Comparison of ENCODE assay signal across 7 cellular contexts in the genomic region with DNA sequence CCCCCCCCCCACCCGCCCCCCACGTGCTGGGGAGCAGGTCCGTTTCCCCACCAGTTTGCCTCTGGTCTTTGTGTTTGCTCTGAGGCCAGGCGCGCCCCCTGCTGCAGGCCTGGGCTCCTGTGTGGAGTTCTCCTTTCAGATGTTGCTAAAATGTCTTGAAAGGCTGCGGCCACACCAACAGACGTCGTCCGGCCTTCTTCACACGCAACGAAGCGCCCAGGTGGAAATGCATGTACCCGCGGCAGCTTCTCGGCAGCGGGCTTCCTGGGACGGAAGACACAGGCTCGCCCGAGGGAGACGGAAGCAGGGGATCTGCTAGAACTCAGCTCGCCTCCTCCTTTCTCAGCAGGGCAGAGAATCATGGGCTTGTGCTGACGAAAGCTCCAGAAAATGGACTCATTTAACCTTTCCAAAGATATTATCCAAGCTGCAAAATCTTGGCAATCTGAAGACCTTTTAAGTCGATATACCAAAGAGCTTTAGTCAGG.
DNase-seq lines count a peak whose midpoint lies in the region; ATAC-seq and TF ChIP-seq lines count a peak whose summit lies in the region.

No MANE protein-coding gene starts in this region.

- peak overlapping the region; percentile 2 to 49 for H3K4me3 ChIP-seq in gastroesophageal sphincter
- H3K4me3 ChIP-seq in neural cell (ENCODE audit: low read length) = peak overlapping the region; percentile 22
- peak overlapping the region in 1 of 2 donors; percentile 17 for H3K4me3 ChIP-seq in aorta (ENCODE audit: low read length in 2 of 2)

- H3K27me3 Mint-ChIP-seq in activated naive CD4-positive, alpha-beta T cell treated with anti-CD3 and anti-CD28 coated beads, Interleukin-2, amount 10 ng/mL, durations not matched to agents 7 days and 5 days = peaks cover 57% of the 10 kb centered on the region

- ATAC-seq in GM18508 (IDR thresholded peaks at IDR 0.05; ENCODE audit: insufficient read depth, unreplicated experiment) = peak; percentile 86
- ATAC-seq in HG02870 (IDR thresholded peaks at IDR 0.05; ENCODE audit: unreplicated experiment) = peak; percentile 83
- ATAC-seq in gastroesophageal sphincter = peak; percentile 77
- ATAC-seq in aorta (ENCODE audit: low FRiP score) = peak; percentile 89

- WGBS in gastroesophageal sphincter (ENCODE audit: low coverage in 1 of 2), 2 donors = 0 to 13% methylated on average over 2 to 10 of the region's 23 CpGs
- WGBS in aorta, 2 donors = 0 to 2% methylated on average over 22 to 23 of the region's 23 CpGs

- peak; percentile 45 for DNase-seq in NCI-H2196 (lab: John Stamatoyannopoulos, UW; ENCODE audit: unreplicated experiment)
- DNase-seq in activated naive CD4-positive, alpha-beta T cell treated with anti-CD3 and anti-CD28 coated beads, Interleukin-2, amount 10 ng/mL, durations not matched to agents 7 days and 5 days = peak; percentile 52
- peak; percentile 82 to 86 for DNase-seq in aorta

- TF ChIP-seq RAD21 in neural cell (conservative IDR thresholded peaks at IDR 0.05) = peak; percentile 38

- intact Hi-C loops in aorta (cut with DNase I) = loop anchor here in 1 of 2 donors (5.0 kb wide), 1 partner anchor 223 kb away; no protein-coding TSS in a partner anchor

- H3K4me1 Mint-ChIP-seq in activated naive CD4-positive, alpha-beta T cell treated with anti-CD3 and anti-CD28 coated beads, Interleukin-2, amount 10 ng/mL, durations not matched to agents 7 days and 5 days = peaks cover 21% of the 10 kb centered on the region

- TF ChIP-seq CTCF in gastroesophageal sphincter (IDR thresholded peaks at IDR 0.05) = peak; percentile 45 to 81 (median 58)
- TF ChIP-seq CTCF in neural cell (IDR thresholded peaks at IDR 0.05; ENCODE audit: poor library complexity, severe bottlenecking) = peak; percentile 55

- H3K9me3 Mint-ChIP-seq in activated naive CD4-positive, alpha-beta T cell treated with anti-CD3 and anti-CD28 coated beads, Interleukin-2, amount 10 ng/mL, durations not matched to agents 7 days and 5 days = no peaks in the 10 kb centered on the region

- no peaks in the 10 kb centered on the region for H3K36me3 Mint-ChIP-seq in activated naive CD4-positive, alpha-beta T cell treated with anti-CD3 and anti-CD28 coated beads, Interleukin-2, amount 10 ng/mL, durations not matched to agents 7 days and 5 days

- H3K9me3 ChIP-seq in gastroesophageal sphincter = no peaks in the 10 kb centered on the region
- H3K9me3 ChIP-seq in neural cell (ENCODE audit: low read length) = no peaks in the 10 kb centered on the region
- H3K9me3 ChIP-seq in aorta (ENCODE audit: control insufficient read depth, low read length) = no peaks in the 10 kb centered on the region

- H3K27me3 ChIP-seq in gastroesophageal sphincter (no peaks in the 10 kb centered on the region), neural cell (ENCODE audit: insufficient read depth, low read depth, low read length) (no peaks in the 10 kb centered on the region), aorta (ENCODE audit: control insufficient read depth in 1 of 2, insufficient read depth in 2 of 2, low read length in 1 of 2) (no peaks in the 10 kb centered on the region)

- H3K27ac ChIP-seq in gastroesophageal sphincter = peak overlapping the region in 3 of 4 donors; percentile 68 to 80 (median 71)
- H3K27ac ChIP-seq in neural cell (ENCODE audit: low read length) = no peak overlapping the region
- no peak overlapping the region for H3K27ac ChIP-seq in aorta (ENCODE audit: low read depth in 1 of 2, low read length in 2 of 2)

- no peak overlapping the region for H2AFZ ChIP-seq in neural cell (ENCODE audit: low read depth, low read length)

- H4K20me1 ChIP-seq in neural cell (ENCODE audit: insufficient read depth) = no peaks in the 10 kb centered on the region

- no peak overlapping the region for H3K4me2 ChIP-seq in neural cell (ENCODE audit: low read length)

- CTCF ChIA-PET in activated naive CD4-positive, alpha-beta T cell treated with anti-CD3 and anti-CD28 coated beads, Interleukin-2, amount 10 ng/mL, durations not matched to agents 7 days and 5 days (lab: Charles Lee) = interaction anchor here (1.3 to 1.6 kb wide), 2 partner anchors 90 to 106 kb away, joined by 3 to 6 read pairs; no protein-coding TSS in a partner anchor

- no peak for TF ChIP-seq POLR2A in gastroesophageal sphincter (IDR thresholded peaks at IDR 0.05)

- H3K9me2 ChIP-seq in neural cell (ENCODE audit: insufficient read depth, low read length) = no peaks in the 10 kb centered on the region

- H3K36me3 ChIP-seq in gastroesophageal sphincter (no peaks in the 10 kb centered on the region), neural cell (ENCODE audit: insufficient read depth, low read length) (no peaks in the 10 kb centered on the region), aorta (ENCODE audit: control insufficient read depth in 1 of 2, insufficient read depth in 2 of 2, low read length in 1 of 2) (no peaks in the 10 kb centered on the region)

- H3K27ac Mint-ChIP-seq in activated naive CD4-positive, alpha-beta T cell treated with anti-CD3 and anti-CD28 coated beads, Interleukin-2, amount 10 ng/mL, durations not matched to agents 7 days and 5 days = no peak overlapping the region

- H3K4me1 ChIP-seq in gastroesophageal sphincter (peaks cover 0 to 42% (median 12%) of the 10 kb centered on the region in 3 donors), aorta (ENCODE audit: control insufficient read depth in 1 of 2, insufficient read depth in 2 of 2, low read length in 2 of 2) (peaks cover 0 to 3% of the 10 kb centered on the region in 2 donors)

- H3K9ac ChIP-seq in neural cell (ENCODE audit: low read length) = no peak overlapping the region

- H3K4me3 Mint-ChIP-seq in activated naive CD4-positive, alpha-beta T cell treated with anti-CD3 and anti-CD28 coated beads, Interleukin-2, amount 10 ng/mL, durations not matched to agents 7 days and 5 days = no peak overlapping the region

- H3K79me2 ChIP-seq in neural cell (replicated peaks; ENCODE audit: insufficient read depth, low read length) = no peaks in the 10 kb centered on the region

- H3F3A ChIP-seq in neural cell (ENCODE audit: insufficient read depth, low read length, poor library complexity, severe bottlenecking) = no peaks in the 10 kb centered on the region

- TF ChIP-seq EP300 in gastroesophageal sphincter (IDR thresholded peaks at IDR 0.05) = no peak
- no peak for TF ChIP-seq EP300 in neural cell (conservative IDR thresholded peaks at IDR 0.05; ENCODE audit: poor library complexity, severe bottlenecking)

TF ChIP-seq in neural cell, 6 proteins besides CTCF, POLR2A, EP300 and RAD21:
- TF ChIP-seq REST (IDR thresholded peaks at IDR 0.05; ENCODE audit: borderline replicate concordance) (no peak), TAF1 (IDR thresholded peaks at IDR 0.05; ENCODE audit: low read depth) (no peak), MXI1 (conservative IDR thresholded peaks at IDR 0.05; ENCODE audit: poor library complexity, severe bottlenecking) (no peak), SMC3 (conservative IDR thresholded peaks at IDR 0.05; ENCODE audit: poor library complexity) (peak; percentile 28), EZH2 (IDR thresholded peaks at IDR 0.05; ENCODE audit: borderline replicate concordance, insufficient read depth, low read length, poor library complexity, severe bottlenecking) (no peak)
TF ChIP-seq in neural cell: peak in this region for 1.

Comparison
In these comparisons a context has a peak if more than half of its experiments do, and no peak if none do; other contexts are left out.
1. H3K27ac ChIP-seq: peak in gastroesophageal sphincter (3 of 4); none in neural cell (single experiment) and aorta (0 of 2).
2. Peak in every context shown above with its lines, with median percentiles within 50 percentile points of each other: ATAC-seq and DNase-seq.